21 cellular contexts compared by ENCODE assay signal in genomic region chr1:113802367-113803007, GRCh38. TPM values are rescaled to one million over a fixed set of nuclear protein-coding genes. Genes with fewer than 3 reads are reported as not detected.
DNase-seq lines count a peak whose midpoint lies in the region; ATAC-seq, FAIRE-seq and TF ChIP-seq lines count a peak whose summit lies in the region.
"Had no signal": no experiment of that assay in that cellular context is flagged by ENCODE, and none has a peak within 500 bp of the region (broad histone marks: within the 10 kb centered on the region; RNA-seq: fewer than 3 reads in every experiment).

No MANE protein-coding gene starts in this region.

- SMC1A ChIA-PET in GM12878 (lab: Charles Lee; ENCODE audit: uncharacterized antibody, unreplicated experiment), result interaction anchor here (1.1 to 10.5 kb wide), 3 partner anchors 9 to 18 kb away, joined by 5 to 134 read pairs (median 35); no protein-coding TSS in a partner anchor

- TF ChIP-seq RAD21 in GM12878 (IDR thresholded peaks at IDR 0.05; ENCODE audit: insufficient read depth, low read depth, low read length) (no peak), SK-N-SH (IDR thresholded peaks at IDR 0.05; ENCODE audit: low read length) (no peak)

- H3K9ac ChIP-seq in GM12878 (ENCODE audit: control insufficient read depth, insufficient read depth, low read length), result no peak overlapping the region
- no peak overlapping the region for H3K9ac ChIP-seq in SK-N-SH

- in situ Hi-C loops in GM12878 (cut with MboI), result no loop called here

- H3K4me3 Mint-ChIP-seq in activated CD4-positive, alpha-beta memory T cell treated with anti-CD3 and anti-CD28 coated beads for 36 hours, result no peak overlapping the region
- H3K4me3 Mint-ChIP-seq in activated CD4-positive, alpha-beta memory T cell treated with anti-CD3 and anti-CD28 coated beads, Interleukin-2, amount 10 ng/mL, durations not matched to agents 7 days and 5 days, result no peak overlapping the region
- H3K4me3 Mint-ChIP-seq: CD14-positive monocyte had no signal

- CTCF ChIA-PET in activated CD4-positive, alpha-beta memory T cell treated with anti-CD3 and anti-CD28 coated beads for 36 hours (lab: Charles Lee), result interaction anchor here (1.3 kb wide), 1 partner anchor 663 kb away, joined by 3 read pairs; no protein-coding TSS in a partner anchor
- CTCF ChIA-PET in activated CD4-positive, alpha-beta memory T cell treated with anti-CD3 and anti-CD28 coated beads, Interleukin-2, amount 10 ng/mL, durations not matched to agents 7 days and 5 days (lab: Charles Lee), result no interaction called here
- CTCF ChIA-PET in GM12878 (lab: Yijun Ruan, JAX) (interaction anchor here (1.1 kb wide), 1 partner anchor 18 kb away, joined by 3 read pairs; no protein-coding TSS in a partner anchor), SK-N-SH (lab: Yijun Ruan, JAX) (no interaction called here)

- H3K9me2 ChIP-seq in SK-N-SH, result no peaks in the 10 kb centered on the region

- BruUV-seq in GM12878 (replicated peaks; lab: Mats Ljungman, UMichigan), result no TSS peak

- H3K9me3 ChIP-seq in GM12878 (replicated peaks; ENCODE audit: control insufficient read depth, insufficient read depth, low read length) (peaks cover 7% of the 10 kb centered on the region), SK-N-SH (no peaks in the 10 kb centered on the region), spleen (no peaks in the 10 kb centered on the region)
- H3K9me3 ChIP-seq: Peyer's patch had no signal

- H3K4me1 ChIP-seq in GM12878 (ENCODE audit: control insufficient read depth, insufficient read depth, low read length), result peaks cover 14% of the 10 kb centered on the region
- peaks cover 5 to 8% of the 10 kb centered on the region in 2 experiments; a peak in 2 of 4 replicates for H3K4me1 ChIP-seq in SK-N-SH (ENCODE audit: control insufficient read depth in 1 of 2, insufficient read depth in 2 of 2, low read depth in 1 of 2, low read length in 1 of 2)
- peaks cover 16 to 97% (median 68%) of the 10 kb centered on the region in 6 donors for H3K4me1 ChIP-seq in spleen

- H3K4me1 Mint-ChIP-seq in activated CD4-positive, alpha-beta memory T cell treated with anti-CD3 and anti-CD28 coated beads for 36 hours (ENCODE audit: low read depth), result peaks cover 75% of the 10 kb centered on the region
- peaks cover 46% of the 10 kb centered on the region for H3K4me1 Mint-ChIP-seq in activated CD4-positive, alpha-beta memory T cell treated with anti-CD3 and anti-CD28 coated beads, Interleukin-2, amount 10 ng/mL, durations not matched to agents 7 days and 5 days

- no peak for TF ChIP-seq CTCF in GM12878 (IDR thresholded peaks at IDR 0.05 in 2 of 3, conservative IDR thresholded peaks at IDR 0.05 in 1 of 3; ENCODE audit: control insufficient read depth in 2 of 3, extremely low read depth in 1 of 3, insufficient read depth in 1 of 3, low read depth in 3 of 3, low read length in 3 of 3)
- no peak for TF ChIP-seq CTCF in SK-N-SH (IDR thresholded peaks at IDR 0.05)
- no peak for TF ChIP-seq CTCF in spleen (IDR thresholded peaks at IDR 0.05 in 8 of 11, conservative IDR thresholded peaks at IDR 0.05 in 3 of 11)

- FAIRE-seq in GM12878 (lab: Jason Lieb, UNC), result no peak
- FAIRE-seq: A204.1, G401.6, GM12892 had no signal

- peaks cover 14% of the 10 kb centered on the region for H3K36me3 Mint-ChIP-seq in activated CD4-positive, alpha-beta memory T cell treated with anti-CD3 and anti-CD28 coated beads for 36 hours
- peaks cover 51% of the 10 kb centered on the region for H3K36me3 Mint-ChIP-seq in activated CD4-positive, alpha-beta memory T cell treated with anti-CD3 and anti-CD28 coated beads, Interleukin-2, amount 10 ng/mL, durations not matched to agents 7 days and 5 days (ENCODE audit: low read depth)

- RAD21 ChIA-PET in GM12878 (lab: Charles Lee; ENCODE audit: unreplicated experiment), result interaction anchor here (1.2 to 1.8 kb wide), 3 partner anchors 19 to 49 kb away, joined by 4 to 7 read pairs (median 7); no protein-coding TSS in a partner anchor

- peaks cover 0 to 8% of the 10 kb centered on the region in 2 experiments; a peak in 2 of 4 replicates for H3K36me3 ChIP-seq in GM12878 (ENCODE audit: control insufficient read depth in 2 of 2, insufficient read depth in 2 of 2, low read length in 1 of 2)
- H3K36me3 ChIP-seq in SK-N-SH (replicated peaks in 1 of 2; ENCODE audit: control insufficient read depth in 1 of 2, insufficient read depth in 2 of 2, low read length in 1 of 2), result peaks cover 4 to 5% of the 10 kb centered on the region in 2 experiments
- peaks cover 0 to 10% (median 3%) of the 10 kb centered on the region in 6 donors for H3K36me3 ChIP-seq in spleen

- H3K4me3 ChIP-seq in GM12878 (no peak overlapping the region; the same call in 1 of the 2 replicates), SK-N-SH (ENCODE audit: low read depth in 2 of 2, low read length in 1 of 2) (no peak overlapping the region), spleen (no peak overlapping the region)
- H3K4me3 ChIP-seq: Peyer's patch had no signal

- H3K4me2 ChIP-seq in GM12878 (ENCODE audit: control insufficient read depth, insufficient read depth) (0 out of 2 replicates have a peak overlapping the region, but pooled peaks have one; percentile 22), SK-N-SH (no peak overlapping the region)

- POLR2A ChIA-PET in activated CD4-positive, alpha-beta memory T cell treated with anti-CD3 and anti-CD28 coated beads for 36 hours (lab: Charles Lee), result no interaction called here
- POLR2A ChIA-PET in activated CD4-positive, alpha-beta memory T cell treated with anti-CD3 and anti-CD28 coated beads, Interleukin-2, amount 10 ng/mL, durations not matched to agents 7 days and 5 days (lab: Charles Lee), result interaction anchor here (1.1 kb wide), 1 partner anchor 18 kb away, joined by 3 read pairs; no protein-coding TSS in a partner anchor
- POLR2A ChIA-PET in GM12878 (lab: Charles Lee) (interaction anchor here (1.0 to 1.8 kb wide), 4 partner anchors 8 to 42 kb away, joined by 4 to 9 read pairs (median 6); partner anchors contain the start of gene RSBN1), SK-N-SH (lab: Yijun Ruan, JAX) (no interaction called here)

- intact Hi-C loops in activated CD4-positive, alpha-beta memory T cell treated with anti-CD3 and anti-CD28 coated beads for 36 hours (cut with micrococcal nuclease), result loop anchor here (1.0 kb wide), 2 partner anchors 18 to 22 kb away; no protein-coding TSS in a partner anchor
- intact Hi-C loops in GM12878 (cut with micrococcal nuclease; ENCODE audit: unreplicated experiment), result no loop called here
- intact Hi-C loops in spleen (cut with DNase I; ENCODE audit: low total_unique reads), result no loop called here

- H3K79me2 ChIP-seq in GM12878 (ENCODE audit: control insufficient read depth, insufficient read depth, low read length) (peaks cover 81% of the 10 kb centered on the region), SK-N-SH (ENCODE audit: insufficient read depth) (peaks cover 99% of the 10 kb centered on the region)

- no peak for ATAC-seq in GM12878
- ATAC-seq in HG03521 (IDR thresholded peaks at IDR 0.05; ENCODE audit: unreplicated experiment), result no peak

- no peaks in the 10 kb centered on the region for H3K27me3 Mint-ChIP-seq in activated CD4-positive, alpha-beta memory T cell treated with anti-CD3 and anti-CD28 coated beads for 36 hours
- H3K27me3 Mint-ChIP-seq in activated CD4-positive, alpha-beta memory T cell treated with anti-CD3 and anti-CD28 coated beads, Interleukin-2, amount 10 ng/mL, durations not matched to agents 7 days and 5 days, result no peaks in the 10 kb centered on the region

- H3F3A ChIP-seq in SK-N-SH (replicated peaks; ENCODE audit: insufficient read depth), result peaks cover 4% of the 10 kb centered on the region

- no peak overlapping the region for H2AFZ ChIP-seq in GM12878 (ENCODE audit: control insufficient read depth, low read depth, low read length)
- no peak overlapping the region for H2AFZ ChIP-seq in SK-N-SH (ENCODE audit: low read depth)

- H3K9me3 Mint-ChIP-seq in activated CD4-positive, alpha-beta memory T cell treated with anti-CD3 and anti-CD28 coated beads for 36 hours, result no peaks in the 10 kb centered on the region
- no peaks in the 10 kb centered on the region for H3K9me3 Mint-ChIP-seq in activated CD4-positive, alpha-beta memory T cell treated with anti-CD3 and anti-CD28 coated beads, Interleukin-2, amount 10 ng/mL, durations not matched to agents 7 days and 5 days
- H3K9me3 Mint-ChIP-seq: CD14-positive monocyte had no signal

- peak; percentile 31 for DNase-seq in activated CD4-positive, alpha-beta memory T cell treated with anti-CD3 and anti-CD28 coated beads for 36 hours
- DNase-seq in activated CD4-positive, alpha-beta memory T cell treated with anti-CD3 and anti-CD28 coated beads, Interleukin-2, amount 10 ng/mL, durations not matched to agents 7 days and 5 days, result no peak
- DNase-seq in stimulated activated CD4-positive, alpha-beta T cell treated with anti-CD3 and anti-CD28 coated beads, Interleukin-15, amount 100 ng/mL, for 24 hours, result peak; percentile 20
- no peak for DNase-seq in stimulated activated CD4-positive, alpha-beta T cell treated with anti-CD3 and anti-CD28 coated beads, Interleukin-2, amount 100 ng/mL, for 48 hours
- DNase-seq in GM12878 (ENCODE audit: low read depth, low spot score), result no peak
- no peak for DNase-seq in SK-N-SH
- no peak for DNase-seq in spleen
- DNase-seq: Calu3, DMS79, HCEC 1CT, IMR-90, NCI-H1417 treated with DMSO at 0.1 percent for 48 hours, NCI-H2029, NCI-H2171 treated with DMSO at 0.1 percent for 48 hours, NCI-H774, Peyer's patch had no signal

- no peak overlapping the region for H3K27ac ChIP-seq in GM12878 (ENCODE audit: control insufficient read depth, insufficient read depth)
- H3K27ac ChIP-seq in SK-N-SH (ENCODE audit: low read depth in 2 of 2, low read length in 1 of 2), result no peak overlapping the region
- H3K27ac ChIP-seq in spleen, result no peak overlapping the region
- H3K27ac ChIP-seq: Peyer's patch had no signal

- TF ChIP-seq EP300 in GM12878 (IDR thresholded peaks at IDR 0.05; ENCODE audit: borderline replicate concordance in 1 of 2, control insufficient read depth in 1 of 2, low read depth in 2 of 2, low read length in 2 of 2) (no peak), SK-N-SH (IDR thresholded peaks at IDR 0.05; ENCODE audit: borderline replicate concordance in 1 of 2, low read depth in 1 of 2, low read length in 1 of 2) (no peak)

- H4K20me1 ChIP-seq in GM12878 (ENCODE audit: control insufficient read depth, insufficient read depth), result no peaks in the 10 kb centered on the region
- H4K20me1 ChIP-seq in SK-N-SH (ENCODE audit: insufficient read depth), result peaks cover 14% of the 10 kb centered on the region; the same call in 1 of the 2 replicates

- H3K27ac Mint-ChIP-seq in activated CD4-positive, alpha-beta memory T cell treated with anti-CD3 and anti-CD28 coated beads for 36 hours, result peak overlapping the region; percentile 11
- no peak overlapping the region for H3K27ac Mint-ChIP-seq in activated CD4-positive, alpha-beta memory T cell treated with anti-CD3 and anti-CD28 coated beads, Interleukin-2, amount 10 ng/mL, durations not matched to agents 7 days and 5 days

- H3K27me3 ChIP-seq in GM12878 (replicated peaks in 1 of 2; ENCODE audit: control insufficient read depth in 2 of 2, insufficient read depth in 2 of 2, low read length in 1 of 2), result no peaks in the 10 kb centered on the region
- H3K27me3 ChIP-seq in SK-N-SH (ENCODE audit: insufficient read depth), result no peaks in the 10 kb centered on the region
- no peaks in the 10 kb centered on the region for H3K27me3 ChIP-seq in spleen (replicated peaks in 1 of 7)
- H3K27me3 ChIP-seq: Peyer's patch had no signal

- TF ChIP-seq POLR2A in GM12878 (IDR thresholded peaks at IDR 0.05; ENCODE audit: low read depth, low read length), result no peak
- TF ChIP-seq POLR2A in spleen (IDR thresholded peaks at IDR 0.05), result no peak

- WGBS in GM12878 (ENCODE audit: insufficient coverage, insufficient replicate concordance, low lambda C conversion rate, missing lambda C conversion rate), result 67% methylated on average over 3 of the region's 3 CpGs
- WGBS in SK-N-SH (ENCODE audit: low lambda C conversion rate), result 94% methylated on average over 3 of the region's 3 CpGs
- 91 to 98% (median 96%) methylated on average over 3 of the region's 3 CpGs for WGBS in spleen, 5 donors

RNA-seq across cellular contexts. Expression of gene RSBN1, which starts 9.8 kb away (rescaled TPM):
- 10 to 100 TPM; 17.5 to 18.5 TPM for total RNA-seq in activated CD4-positive, alpha-beta memory T cell treated with anti-CD3 and anti-CD28 coated beads for 36 hours
- 10 to 100 TPM; 27.9 to 32.1 TPM for total RNA-seq in activated CD4-positive, alpha-beta memory T cell treated with anti-CD3 and anti-CD28 coated beads, Interleukin-2, amount 10 ng/mL, durations not matched to agents 7 days and 5 days
- total RNA-seq in GM12878 (2013; cell fraction: nucleolus; rRNA removed), result 40.4 and 41.8 TPM in 2 replicates
- total RNA-seq in GM12878 (2014; rRNA removed), result 8.5 and 10.6 TPM in 2 replicates
- 12.1 and 12.4 TPM in 2 replicates for total RNA-seq in GM12878 (2014; rRNA removed; fragmentation: Illumina TruSeq; extraction: Trizol)
- 13.1 and 19.0 TPM in 2 replicates for total RNA-seq in GM12878 (2021)
- polyA plus RNA-seq in GM12878 (2011; ENCODE audit: low read depth), result 4.3 TPM
- polyA plus RNA-seq in GM12878 (2011; rRNA removed), result 26.8 and 39.6 TPM in 2 replicates
- 11.4 and 12.8 TPM in 2 replicates for polyA plus RNA-seq in GM12878 (2011; cell fraction: cytosol; rRNA removed)
- 13.4 and 22.1 TPM in 2 replicates for polyA plus RNA-seq in GM12878 (2011; cell fraction: nucleus; rRNA removed)
- polyA plus RNA-seq in GM12878 (2012), result 7.2 and 14.6 TPM in 2 replicates
- polyA plus RNA-seq in GM12878 (2014; fragmentation: Illumina TruSeq; extraction: Trizol), result 10.6 and 11.1 TPM in 2 replicates
- 10 to 100 TPM in 1 of 2 experiments, 1 to 10 TPM in 1; 2.9 to 10.5 TPM for polyA plus RNA-seq in GM12878 (2014; fragmentation: Nextera tagmentation; extraction: Ambion mirVana)
- polyA plus RNA-seq in GM12878 (2014; rRNA removed), result 6.5 and 8.4 TPM in 2 replicates
- 10 to 100 TPM; 12.5 to 13.3 TPM for polyA plus RNA-seq in GM12878 (2016; fragmentation: Nextera tagmentation; extraction: Ambion mirVana)
- polyA minus RNA-seq in GM12878 (2011; rRNA and poly(A)+ RNA removed), result 56.2 and 120 TPM in 2 replicates
- polyA minus RNA-seq in GM12878 (2011; cell fraction: cytosol; rRNA and poly(A)+ RNA removed), result 19.8 and 26.3 TPM in 2 replicates
- polyA minus RNA-seq in GM12878 (2011; cell fraction: nucleus; rRNA and poly(A)+ RNA removed), result 16.7 and 22.0 TPM in 2 replicates
- polyA plus RNA-seq in SK-N-SH (2012; rRNA removed), result 3.9 and 4.0 TPM in 2 replicates
- polyA plus RNA-seq in SK-N-SH (2012; cell fraction: cytosol; rRNA removed), result 5.1 and 5.2 TPM in 2 replicates
- 4.1 and 8.3 TPM in 2 replicates for polyA plus RNA-seq in SK-N-SH (2012; cell fraction: nucleus; rRNA removed)
- total RNA-seq in spleen, result 10 to 100 TPM; 24.2 to 34.0 (median 29.1) TPM
- 1 to 10 TPM; 5.4 to 7.0 (median 6.0) TPM for polyA plus RNA-seq in spleen

RNA-seq across cellular contexts. Expression of gene PHTF1, which starts 43.2 kb away (rescaled TPM):
- total RNA-seq in activated CD4-positive, alpha-beta memory T cell treated with anti-CD3 and anti-CD28 coated beads for 36 hours, result 10 to 100 TPM; 12.6 to 12.9 TPM
- total RNA-seq in activated CD4-positive, alpha-beta memory T cell treated with anti-CD3 and anti-CD28 coated beads, Interleukin-2, amount 10 ng/mL, durations not matched to agents 7 days and 5 days, result 10 to 100 TPM; 22.1 to 23.0 TPM
- 83.8 and 83.9 TPM in 2 replicates for total RNA-seq in GM12878 (2013; cell fraction: nucleolus; rRNA removed)
- 22.1 and 24.6 TPM in 2 replicates for total RNA-seq in GM12878 (2014; rRNA removed)
- 25.5 and 25.6 TPM in 2 replicates for total RNA-seq in GM12878 (2014; rRNA removed; fragmentation: Illumina TruSeq; extraction: Trizol)
- total RNA-seq in GM12878 (2021), result 20.3 and 26.9 TPM in 2 replicates
- 12.2 TPM for polyA plus RNA-seq in GM12878 (2011; ENCODE audit: low read depth)
- 26.1 and 42.4 TPM in 2 replicates for polyA plus RNA-seq in GM12878 (2011; rRNA removed)
- 14.3 and 14.5 TPM in 2 replicates for polyA plus RNA-seq in GM12878 (2011; cell fraction: cytosol; rRNA removed)
- 30.9 and 34.2 TPM in 2 replicates for polyA plus RNA-seq in GM12878 (2011; cell fraction: nucleus; rRNA removed)
- 14.3 and 15.0 TPM in 2 replicates for polyA plus RNA-seq in GM12878 (2012)
- 19.6 and 25.9 TPM in 2 replicates for polyA plus RNA-seq in GM12878 (2014; fragmentation: Illumina TruSeq; extraction: Trizol)
- 10 to 100 TPM in 1 of 2 experiments, 1 to 10 TPM in 1; 7.8 to 12.6 TPM for polyA plus RNA-seq in GM12878 (2014; fragmentation: Nextera tagmentation; extraction: Ambion mirVana)
- polyA plus RNA-seq in GM12878 (2014; rRNA removed), result 19.6 and 22.7 TPM in 2 replicates
- 10 to 100 TPM; 28.8 to 37.6 TPM for polyA plus RNA-seq in GM12878 (2016; fragmentation: Nextera tagmentation; extraction: Ambion mirVana)
- polyA minus RNA-seq in GM12878 (2011; rRNA and poly(A)+ RNA removed), result 24.4 and 30.8 TPM in 2 replicates
- polyA minus RNA-seq in GM12878 (2011; cell fraction: cytosol; rRNA and poly(A)+ RNA removed), result 7.8 and 10.3 TPM in 2 replicates
- polyA minus RNA-seq in GM12878 (2011; cell fraction: nucleus; rRNA and poly(A)+ RNA removed), result 32.9 and 58.7 TPM in 2 replicates
- polyA plus RNA-seq in SK-N-SH (2012; rRNA removed), result 10.8 and 14.1 TPM in 2 replicates
- polyA plus RNA-seq in SK-N-SH (2012; cell fraction: cytosol; rRNA removed), result 12.5 and 13.5 TPM in 2 replicates
- polyA plus RNA-seq in SK-N-SH (2012; cell fraction: nucleus; rRNA removed), result 9.5 and 16.1 TPM in 2 replicates
- 10 to 100 TPM; 18.3 to 47.6 (median 25.9) TPM for total RNA-seq in spleen
- polyA plus RNA-seq in spleen, result 1 to 10 TPM; 5.6 to 9.0 (median 7.4) TPM

Comparison
In these comparisons a context has a peak if more than half of its experiments do, and no peak if none do; other contexts are left out.
1. DNase-seq: peak in activated CD4-positive, alpha-beta memory T cell treated with anti-CD3 and anti-CD28 coated beads for 36 hours (single experiment) and stimulated activated CD4-positive, alpha-beta T cell treated with anti-CD3 and anti-CD28 coated beads, Interleukin-15, amount 100 ng/mL, for 24 hours (single experiment); none in activated CD4-positive, alpha-beta memory T cell treated with anti-CD3 and anti-CD28 coated beads, Interleukin-2, amount 10 ng/mL, durations not matched to agents 7 days and 5 days (single experiment), stimulated activated CD4-positive, alpha-beta T cell treated with anti-CD3 and anti-CD28 coated beads, Interleukin-2, amount 100 ng/mL, for 48 hours (0 of 2), GM12878 (single experiment), SK-N-SH (single experiment) and spleen (single experiment).
2. CTCF ChIA-PET loops: an anchor here in activated CD4-positive, alpha-beta memory T cell treated with anti-CD3 and anti-CD28 coated beads for 36 hours (1.3 kb wide) and GM12878 (1.1 kb wide); none called in activated CD4-positive, alpha-beta memory T cell treated with anti-CD3 and anti-CD28 coated beads, Interleukin-2, amount 10 ng/mL, durations not matched to agents 7 days and 5 days and SK-N-SH.
3. POLR2A ChIA-PET loops: an anchor here in activated CD4-positive, alpha-beta memory T cell treated with anti-CD3 and anti-CD28 coated beads, Interleukin-2, amount 10 ng/mL, durations not matched to agents 7 days and 5 days (1.1 kb wide) and GM12878 (1.0 to 1.8 kb wide); none called in activated CD4-positive, alpha-beta memory T cell treated with anti-CD3 and anti-CD28 coated beads for 36 hours and SK-N-SH.